Comparison of ENCODE assay signal across 9 cellular contexts in the genomic region with DNA sequence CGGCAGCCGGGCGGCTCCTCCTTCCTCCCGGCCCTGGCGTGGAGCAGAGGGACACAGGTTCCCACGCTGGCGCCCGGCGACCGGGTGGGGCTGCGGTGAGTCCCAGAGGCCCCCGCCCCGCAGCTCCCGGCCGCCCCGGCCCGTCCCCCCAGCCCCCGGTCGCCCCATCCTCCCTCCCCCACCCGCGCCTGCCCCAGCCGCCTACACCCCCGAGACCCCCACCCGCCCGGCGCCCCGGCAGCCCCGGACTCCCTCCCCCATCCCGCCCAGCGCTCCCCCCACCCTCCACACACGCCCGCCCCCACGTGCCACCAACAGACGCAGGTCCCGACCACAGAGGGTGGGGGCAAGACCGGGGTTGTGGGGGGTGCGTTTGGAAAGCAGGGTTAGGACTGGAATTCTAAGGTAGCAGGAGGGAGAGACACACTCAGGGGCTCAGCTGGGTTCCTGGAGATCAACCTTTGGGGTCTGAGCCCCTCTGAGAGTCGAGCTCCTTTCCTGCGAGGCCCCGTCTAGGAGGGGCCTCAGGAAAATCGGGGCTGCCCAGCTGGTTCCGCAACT. TPM values are rescaled to one million over a fixed set of nuclear protein-coding genes. Genes with fewer than 3 reads are reported as not detected.
A peak's percentile ranks its signal among the peaks of the same experiment; 100 is the strongest.
DNase-seq lines count a peak whose midpoint lies in the region; ATAC-seq and TF ChIP-seq lines count a peak whose summit lies in the region.
"Had no signal": no experiment of that assay in that cellular context is flagged by ENCODE, and none has a peak within 500 bp of the region (broad histone marks: within the 10 kb centered on the region; RNA-seq: fewer than 3 reads in every experiment).

No MANE protein-coding gene starts in this region.

- no peak for DNase-seq in A673 (ENCODE audit: low spot score)
- DNase-seq in HL-60 (ENCODE audit: low read depth in 1 of 2, low spot score in 1 of 2): peak in 1 of 2 experiments; percentile 57
- no peak for DNase-seq in adipocyte (ENCODE audit: low read depth)
- DNase-seq in memory B cell (ENCODE audit: low spot score in 2 of 2): no peak
- DNase-seq in GDM1 (lab: John Stamatoyannopoulos, UW): no peak
- no peak for DNase-seq in DMS79 (lab: John Stamatoyannopoulos, UW)

- POLR2A ChIA-PET in A673 (lab: Charles Lee; ENCODE audit: low non-redundant PET): no interaction called here

- H3K27me3 ChIP-seq in A673 (replicated peaks; ENCODE audit: insufficient read depth, low read depth, low read length, poor library complexity): no peaks in the 10 kb centered on the region
- H3K27me3 ChIP-seq in HL-60 (ENCODE audit: insufficient read depth, poor library complexity, severe bottlenecking): peaks cover 8% of the 10 kb centered on the region
- peaks cover 17% of the 10 kb centered on the region for H3K27me3 ChIP-seq in adipocyte (replicated peaks; ENCODE audit: control insufficient read depth, insufficient read depth, low read length)

- BruUV-seq in A673 (replicated peaks; lab: Mats Ljungman, UMichigan): no TSS peak

- ATAC-seq in memory B cell (ENCODE audit: low read depth) (peak; percentile 54), GM21515 (IDR thresholded peaks at IDR 0.05; ENCODE audit: unreplicated experiment) (no peak), HG03378 (IDR thresholded peaks at IDR 0.05; ENCODE audit: unreplicated experiment) (no peak)

- H3K4me1 Mint-ChIP-seq in memory B cell: peaks cover 24% of the 10 kb centered on the region

- H3K36me3 ChIP-seq in A673 (ENCODE audit: insufficient read depth, low read length, poor library complexity, severe bottlenecking) (no peaks in the 10 kb centered on the region), adipocyte (ENCODE audit: control insufficient read depth, insufficient read depth, low read length, severe bottlenecking) (no peaks in the 10 kb centered on the region)

- H3K4me3 ChIP-seq in A673 (ENCODE audit: low read depth, low read length, poor library complexity, severe bottlenecking) (peak overlapping the region; percentile 58), HL-60 (replicated peaks; ENCODE audit: insufficient read depth, low read length) (peak overlapping the region; percentile 33), adipocyte (ENCODE audit: low read length) (peak overlapping the region; percentile 41)

- peak overlapping the region; percentile 63 for H3K27ac Mint-ChIP-seq in memory B cell

- H3K4me1 ChIP-seq in A673 (ENCODE audit: insufficient read depth, low read length, poor library complexity, severe bottlenecking) (peaks cover 6% of the 10 kb centered on the region), adipocyte (ENCODE audit: control insufficient read depth, insufficient read depth, low read length) (peaks cover 4% of the 10 kb centered on the region)

- peaks cover 6% of the 10 kb centered on the region for H3K27me3 Mint-ChIP-seq in memory B cell

- CTCF ChIA-PET in A673 (lab: Charles Lee): no interaction called here

- H3K9me3 Mint-ChIP-seq in memory B cell: no peaks in the 10 kb centered on the region

- H3K9ac ChIP-seq in adipocyte (ENCODE audit: low read length): no peak overlapping the region

- H3K4me3 Mint-ChIP-seq in memory B cell: peak overlapping the region; percentile 82

- H3K27ac ChIP-seq in A673 (ENCODE audit: low read depth, low read length, poor library complexity, severe bottlenecking): peak overlapping the region; percentile 42
- no peak overlapping the region for H3K27ac ChIP-seq in HL-60 (replicated peaks)
- H3K27ac ChIP-seq: epithelial cell of prostate had no signal

- intact Hi-C loops in A673 (cut with micrococcal nuclease; ENCODE audit: unreplicated experiment): no loop called here

- H3K9me3 ChIP-seq in A673 (ENCODE audit: low read depth, low read length, poor library complexity, severe bottlenecking) (no peaks in the 10 kb centered on the region), adipocyte (ENCODE audit: control insufficient read depth, low read length) (no peaks in the 10 kb centered on the region)

- TF ChIP-seq CTCF in A673 (conservative IDR thresholded peaks at IDR 0.05; ENCODE audit: low read depth, low read length) (no peak), HL-60 (IDR thresholded peaks at IDR 0.05; ENCODE audit: insufficient read depth, low read length) (no peak)

- H3K36me3 Mint-ChIP-seq in memory B cell: peaks cover 10% of the 10 kb centered on the region

RNA-seq across cellular contexts. Expression of a gene that starts 0.3 kb away (rescaled TPM):
- total RNA-seq in A673 (2021): 5.4 and 8.6 TPM in 2 replicates

RNA-seq across cellular contexts. Expression of a gene that starts 10.1 kb away (rescaled TPM):
- not detected in 2 replicates for total RNA-seq in A673 (2021)

RNA-seq across cellular contexts. Expression of a gene that starts 11.0 kb away (rescaled TPM):
- not detected in 2 replicates for total RNA-seq in A673 (2021)

RNA-seq across cellular contexts. Expression of a gene that starts 18.4 kb away (rescaled TPM):
- 23.3 and 25.5 TPM in 2 replicates for total RNA-seq in A673 (2021)

RNA-seq across cellular contexts. Expression of a gene that starts 24.6 kb away (rescaled TPM):
- 24.4 and 34.1 TPM in 2 replicates for total RNA-seq in A673 (2021)
